In the genomic region with DNA sequence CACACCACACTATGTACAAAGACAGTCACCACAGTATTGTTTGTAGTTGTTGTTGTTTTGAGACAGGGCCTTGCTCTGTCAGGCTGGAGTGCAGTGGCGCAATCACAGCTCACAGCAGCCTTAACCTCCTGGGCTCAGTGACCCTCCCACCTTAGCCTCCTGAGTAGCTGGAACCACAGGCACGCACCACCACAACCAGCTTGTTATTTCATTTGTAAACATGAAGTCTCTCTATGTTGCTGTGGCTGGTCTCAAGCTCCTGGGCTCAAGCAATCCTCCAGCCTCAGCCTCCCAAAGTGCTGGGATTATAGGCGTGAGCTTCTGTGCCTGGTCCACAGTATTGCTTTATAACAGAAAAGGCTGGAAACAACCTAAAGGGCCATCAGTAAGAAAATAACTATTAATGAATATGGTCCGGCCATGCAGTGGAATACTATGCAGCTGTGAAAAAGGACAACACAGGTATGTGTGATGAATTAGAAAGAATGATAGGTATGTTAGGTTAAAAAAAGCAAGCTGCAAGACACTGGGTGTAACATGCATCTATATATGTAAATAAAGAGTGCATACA, we compare ENCODE assay signal across 1 cellular context.
TF ChIP-seq lines count a peak whose summit lies in the region.

No MANE protein-coding gene starts in this region.

TF ChIP-seq in H1, 55 proteins besides CTCF, POLR2A, EP300 and RAD21:
- TF ChIP-seq TEAD4 (IDR thresholded peaks at IDR 0.05; ENCODE audit: low read depth, low read length), result no peak
- TF ChIP-seq KDM1A (IDR thresholded peaks at IDR 0.05; ENCODE audit: borderline replicate concordance, low read length), result peak; percentile 85
TF ChIP-seq in H1: peak in this region for 1.
